Comparison of ENCODE assay signal across 14 cellular contexts in the genomic region with DNA sequence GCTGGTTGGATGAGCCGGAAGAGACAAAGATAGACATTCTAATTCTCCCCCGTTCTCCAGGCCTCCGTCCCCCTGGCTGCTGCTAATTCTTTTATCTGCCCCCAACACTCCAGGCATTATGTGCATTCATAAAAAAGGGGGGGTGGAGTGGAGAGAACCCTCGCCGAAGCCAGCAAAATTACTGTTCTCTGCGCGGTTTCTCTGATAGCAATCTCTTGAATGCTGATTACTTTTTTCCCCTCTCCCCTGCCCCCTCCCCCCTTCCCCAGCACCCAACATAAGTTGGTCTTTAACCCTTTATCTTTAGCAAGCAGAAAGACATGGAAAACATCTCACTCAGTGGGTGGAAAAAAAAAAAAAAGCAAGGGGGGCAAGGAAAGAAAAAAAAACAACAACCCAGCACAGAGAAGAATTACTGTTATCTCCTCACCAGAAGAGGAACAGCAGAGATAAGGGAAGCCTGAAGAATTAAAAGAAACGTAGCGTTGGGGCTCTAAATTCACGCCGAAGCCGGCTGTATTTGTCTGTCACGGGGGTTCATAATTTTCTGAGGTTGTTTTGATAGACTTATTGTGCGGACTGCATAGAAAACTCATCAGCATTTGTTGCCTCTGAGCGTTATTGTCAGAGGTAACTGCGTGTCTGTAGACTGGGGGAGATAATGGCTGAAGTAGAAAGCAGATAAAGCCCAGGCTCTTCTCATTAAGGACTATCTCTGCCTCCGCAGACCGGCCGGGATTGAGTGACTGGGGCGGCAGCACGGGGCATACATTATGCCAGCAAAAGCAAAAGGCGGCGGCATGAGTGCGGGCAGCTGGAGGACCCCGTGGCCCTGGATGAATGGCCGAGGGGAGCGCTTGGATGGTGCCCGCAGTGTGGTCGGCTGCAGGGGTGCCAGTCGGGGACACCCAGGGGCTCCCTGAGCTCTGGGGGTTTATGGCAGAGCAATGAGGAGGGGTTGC.
DNase-seq lines count a peak whose midpoint lies in the region; ATAC-seq, FAIRE-seq and TF ChIP-seq lines count a peak whose summit lies in the region.
"Had no signal": no experiment of that assay in that cellular context is flagged by ENCODE, and none has a peak within 500 bp of the region (broad histone marks: within the 10 kb centered on the region; RNA-seq: fewer than 3 reads in every experiment).

No MANE protein-coding gene starts in this region.

- intact Hi-C loops in K562 (cut with micrococcal nuclease): loop anchor here (10.0 kb wide), 1 partner anchor 184 kb away; the partner anchor contains the start of gene GGNBP2

- no peak for TF ChIP-seq POLR2A in K562 (conservative IDR thresholded peaks at IDR 0.05)

- ATAC-seq in T-cell (replicated peaks in 1 of 4): peak in 2 of 4 experiments; percentile 24 to 29
- ATAC-seq in K562: peak; percentile 76
- ATAC-seq: body of pancreas, Panc1 had no signal

- H3K4me2 ChIP-seq in K562 (ENCODE audit: insufficient read depth, low read length): peak overlapping the region; percentile 65

- peaks cover 1% of the 10 kb centered on the region; the same call in 1 of the 3 replicates for H3K79me2 ChIP-seq in K562 (ENCODE audit: control insufficient read depth, insufficient read depth, low read length)

- peak overlapping the region; percentile 76 for H2AFZ ChIP-seq in K562 (ENCODE audit: low read depth, low read length)

- no peaks in the 10 kb centered on the region for H3K9me3 Mint-ChIP-seq in T-cell

- H3K4me3 ChIP-seq in K562: peak overlapping the region; percentile 21; the same call in 1 of the 2 replicates
- H3K4me3 ChIP-seq: body of pancreas, esophagus squamous epithelium had no signal

- H3K9ac ChIP-seq in K562 (ENCODE audit: insufficient read depth in 1 of 2, low read depth in 2 of 2, low read length in 2 of 2): peak overlapping the region; percentile 58 to 85; a peak in 3 of 4 replicates

- H3K27ac Mint-ChIP-seq in T-cell: peak overlapping the region; percentile 83 to 91

- TF ChIP-seq CTCF in K562 (IDR thresholded peaks at IDR 0.05 in 2 of 3, conservative IDR thresholded peaks at IDR 0.05 in 1 of 3; ENCODE audit: insufficient read depth in 2 of 3, low read depth in 1 of 3, low read length in 3 of 3): no peak

- peak overlapping the region; percentile 84 for H3K27ac ChIP-seq in K562 (ENCODE audit: extremely low read depth, low read depth, low read length)
- H3K27ac ChIP-seq: 22Rv1, body of pancreas, esophagus squamous epithelium had no signal

- no peaks in the 10 kb centered on the region; the same call in 1 of the 2 replicates for H4K20me1 ChIP-seq in K562 (replicated peaks; ENCODE audit: control insufficient read depth, insufficient read depth, low read length)

- DNase-seq in NCI-H1105 treated with DMSO at 0.1 percent for 48 hours (lab: John Stamatoyannopoulos, UW) (peak; percentile 14), NCI-H1105 (lab: John Stamatoyannopoulos, UW) (no peak), T-cell (no peak), K562 (ENCODE audit: extremely low read depth in 1 of 4, low spot score in 3 of 4) (peak; percentile 72 to 92 (median 80)), D341Med (ENCODE audit: low spot score) (no peak), DMS153 treated with DMSO at 0.1 percent for 48 hours (lab: John Stamatoyannopoulos, UW; ENCODE audit: unreplicated experiment) (no peak), NCI-H345 (lab: John Stamatoyannopoulos, UW) (no peak)
- DNase-seq in stimulated activated CD4-positive, alpha-beta T cell treated with anti-CD3 and anti-CD28 coated beads, Interleukin-2, amount 100 ng/mL, for 24 hours: peak; percentile 30 to 39
- DNase-seq: body of pancreas, esophagus squamous epithelium, GF-D8, HCEC 1CT had no signal

- H3K36me3 ChIP-seq in K562 (ENCODE audit: control insufficient read depth, insufficient read depth, low read length): no peaks in the 10 kb centered on the region
- H3K36me3 ChIP-seq: esophagus squamous epithelium had no signal

- peaks cover 47 to 58% of the 10 kb centered on the region in 2 experiments for H3K4me1 ChIP-seq in K562 (replicated peaks in 1 of 2; ENCODE audit: control insufficient read depth in 2 of 2, insufficient read depth in 2 of 2, low read length in 2 of 2)
- H3K4me1 ChIP-seq: body of pancreas had no signal

- CTCF ChIA-PET in T-cell (lab: Charles Lee) (no interaction called here), K562 (lab: Yijun Ruan, JAX; ENCODE audit: low intra/inter-chr PET ratio) (no interaction called here)

- H3K4me3 Mint-ChIP-seq in T-cell: peak overlapping the region; percentile 46 to 84 (median 60)

- TF ChIP-seq RAD21 in K562 (CRISPR knock-in tag; conservative IDR thresholded peaks at IDR 0.05 in 1 of 2, IDR thresholded peaks at IDR 0.05 in 1 of 2): no peak

- POLR2A ChIA-PET in T-cell (lab: Charles Lee): no interaction called here
- POLR2A ChIA-PET in K562 (lab: Yijun Ruan, JAX): interaction anchor here (0.9 to 1.1 kb wide), 3 partner anchors 10 to 35 kb away, joined by 3 to 4 read pairs (median 3); no protein-coding TSS in a partner anchor

- H3K36me3 Mint-ChIP-seq in T-cell: no peaks in the 10 kb centered on the region

- TF ChIP-seq EP300 in K562 (IDR thresholded peaks at IDR 0.05; ENCODE audit: low read length): peak; percentile 74

- H3K9me1 ChIP-seq in K562 (ENCODE audit: control insufficient read depth, insufficient read depth, low read length): no peaks in the 10 kb centered on the region

- peaks cover 0 to 9% of the 10 kb centered on the region in 2 donors for H3K27me3 Mint-ChIP-seq in T-cell

- 2% methylated on average over 22 of the region's 30 CpGs for WGBS in K562 (ENCODE audit: insufficient coverage, low coverage, missing lambda C conversion rate)

- in situ Hi-C loops in K562 (cut with MboI): no loop called here

- no TSS peak for BruUV-seq in K562 (replicated peaks; lab: Mats Ljungman, UMichigan)

- H3K9me3 ChIP-seq in K562 (replicated peaks; ENCODE audit: control insufficient read depth, insufficient read depth, low read depth, low read length): no peaks in the 10 kb centered on the region
- H3K9me3 ChIP-seq: body of pancreas, esophagus squamous epithelium had no signal

- no peak for FAIRE-seq in K562 (lab: Jason Lieb, UNC)

- peaks cover 0 to 6% of the 10 kb centered on the region in 2 experiments; a peak in 1 of 5 replicates for H3K27me3 ChIP-seq in K562 (ENCODE audit: control insufficient read depth in 2 of 2, insufficient read depth in 2 of 2, low read length in 2 of 2)
- H3K27me3 ChIP-seq: body of pancreas had no signal

- peaks cover 53 to 57% (median 57%) of the 10 kb centered on the region in 3 donors for H3K4me1 Mint-ChIP-seq in T-cell

TF ChIP-seq in K562, 482 proteins besides CTCF, POLR2A, EP300 and RAD21 (continues in another document):
- TF ChIP-seq NR2F6 (CRISPR knock-in tag; IDR thresholded peaks at IDR 0.05) (no peak), CBX2 (IDR thresholded peaks at IDR 0.05; ENCODE audit: insufficient read depth, low read length, poor library complexity, severe bottlenecking) (no peak), ZNF274 (IDR thresholded peaks at IDR 0.05; ENCODE audit: borderline replicate concordance, low read depth, low read length) (no peak), ATF6 (CRISPR knock-in tag; IDR thresholded peaks at IDR 0.05) (no peak), GMEB1 (CRISPR knock-in tag; IDR thresholded peaks at IDR 0.05) (no peak), SLC30A9 (CRISPR knock-in tag; IDR thresholded peaks at IDR 0.05) (no peak), IRF1 (CRISPR knock-in tag; IDR thresholded peaks at IDR 0.05; ENCODE audit: borderline replicate concordance) (no peak), FOXA3 (CRISPR knock-in tag; conservative IDR thresholded peaks at IDR 0.05 in 1 of 2, IDR thresholded peaks at IDR 0.05 in 1 of 2) (no peak), SMARCB1 (IDR thresholded peaks at IDR 0.05; ENCODE audit: insufficient read length, low read depth) (no peak)

Comparison
In these comparisons a context has a peak if more than half of its experiments do, and no peak if none do; other contexts are left out.
1. DNase-seq: peak in NCI-H1105 treated with DMSO at 0.1 percent for 48 hours (single experiment), K562 (4 of 4) and stimulated activated CD4-positive, alpha-beta T cell treated with anti-CD3 and anti-CD28 coated beads, Interleukin-2, amount 100 ng/mL, for 24 hours (2 of 2); none in NCI-H1105 (single experiment), T-cell (0 of 34), D341Med (single experiment), DMS153 treated with DMSO at 0.1 percent for 48 hours (single experiment) and NCI-H345 (single experiment).